In genomic region chr17:50184611-50185398, GRCh38 we compare ENCODE assay signal across 13 cellular contexts. TPM values are rescaled to one million over a fixed set of nuclear protein-coding genes. Genes with fewer than 3 reads are reported as not detected.
A peak's percentile ranks its signal among the peaks of the same experiment; 100 is the strongest.
DNase-seq lines count a peak whose midpoint lies in the region; ATAC-seq and TF ChIP-seq lines count a peak whose summit lies in the region.
"Had no signal": no experiment of that assay in that cellular context is flagged by ENCODE, and none has a peak within 500 bp of the region (broad histone marks: within the 10 kb centered on the region; RNA-seq: fewer than 3 reads in every experiment).

No MANE protein-coding gene starts in this region.

- TF ChIP-seq CTCF in activated CD8-positive, alpha-beta T cell treated with anti-CD3 and anti-CD28 coated beads for 36 hours (IDR thresholded peaks at IDR 0.05), result no peak
- TF ChIP-seq CTCF in cardiac fibroblast (IDR thresholded peaks at IDR 0.05; ENCODE audit: low read depth, low read length) (no peak), mucosa of descending colon (IDR thresholded peaks at IDR 0.05) (no peak)

- peaks cover 3% of the 10 kb centered on the region for H3K4me1 ChIP-seq in mucosa of descending colon (ENCODE audit: low read depth)
- H3K4me1 ChIP-seq: parathyroid adenoma had no signal

- no peak overlapping the region for H3K27ac Mint-ChIP-seq in activated CD8-positive, alpha-beta T cell treated with anti-CD3 and anti-CD28 coated beads for 36 hours
- H3K27ac Mint-ChIP-seq in activated CD8-positive, alpha-beta T cell treated with anti-CD3 and anti-CD28 coated beads, Interleukin-2, amount 10 ng/mL, durations not matched to agents 7 days and 5 days, result no peak overlapping the region

- ATAC-seq in activated CD8-positive, alpha-beta T cell treated with anti-CD3 and anti-CD28 coated beads for 36 hours, result no peak
- no peak for ATAC-seq in activated CD8-positive, alpha-beta T cell treated with anti-CD3 and anti-CD28 coated beads, Interleukin-2, amount 10 ng/mL, durations not matched to agents 7 days and 5 days
- ATAC-seq in mucosa of descending colon (peak; percentile 22), HG03095 (IDR thresholded peaks at IDR 0.05; ENCODE audit: unreplicated experiment) (no peak), HG02938 (IDR thresholded peaks at IDR 0.05; ENCODE audit: unreplicated experiment) (no peak)
- ATAC-seq: T-helper 17 cell had no signal

- H3K9me3 ChIP-seq in mucosa of descending colon, result no peaks in the 10 kb centered on the region

- H3K9me3 Mint-ChIP-seq in activated CD8-positive, alpha-beta T cell treated with anti-CD3 and anti-CD28 coated beads for 36 hours, result no peaks in the 10 kb centered on the region
- no peaks in the 10 kb centered on the region for H3K9me3 Mint-ChIP-seq in activated CD8-positive, alpha-beta T cell treated with anti-CD3 and anti-CD28 coated beads, Interleukin-2, amount 10 ng/mL, durations not matched to agents 7 days and 5 days (ENCODE audit: insufficient read depth)

- H3K36me3 Mint-ChIP-seq in activated CD8-positive, alpha-beta T cell treated with anti-CD3 and anti-CD28 coated beads for 36 hours (ENCODE audit: low read depth), result no peaks in the 10 kb centered on the region
- no peaks in the 10 kb centered on the region for H3K36me3 Mint-ChIP-seq in activated CD8-positive, alpha-beta T cell treated with anti-CD3 and anti-CD28 coated beads, Interleukin-2, amount 10 ng/mL, durations not matched to agents 7 days and 5 days (ENCODE audit: low read depth)

- H3K4me1 Mint-ChIP-seq in activated CD8-positive, alpha-beta T cell treated with anti-CD3 and anti-CD28 coated beads for 36 hours (ENCODE audit: low read depth), result peaks cover 12% of the 10 kb centered on the region
- H3K4me1 Mint-ChIP-seq in activated CD8-positive, alpha-beta T cell treated with anti-CD3 and anti-CD28 coated beads, Interleukin-2, amount 10 ng/mL, durations not matched to agents 7 days and 5 days (ENCODE audit: low read depth), result peaks cover 23% of the 10 kb centered on the region

- intact Hi-C loops in activated CD8-positive, alpha-beta T cell treated with anti-CD3 and anti-CD28 coated beads for 36 hours (cut with micrococcal nuclease), result no loop called here
- intact Hi-C loops in mucosa of descending colon (cut with DNase I, micrococcal nuclease), result no loop called here

- peak; percentile 28 for DNase-seq in activated CD8-positive, alpha-beta T cell treated with anti-CD3 and anti-CD28 coated beads for 36 hours
- DNase-seq in activated CD8-positive, alpha-beta T cell treated with anti-CD3 and anti-CD28 coated beads, Interleukin-2, amount 10 ng/mL, durations not matched to agents 7 days and 5 days, result no peak
- DNase-seq in cardiac fibroblast (ENCODE audit: low read depth in 2 of 2), result peak; percentile 58 to 72
- DNase-seq in mucosa of descending colon, result peak in 1 of 3 donors; percentile 49
- DNase-seq in activated naive CD4-positive, alpha-beta T cell treated with Interleukin-2 at 50 U/mL for 16 hours, result no peak
- no peak for DNase-seq in HT-29 (ENCODE audit: low spot score)
- DNase-seq: glutamatergic neuron, NCI-H187, T-helper 17 cell had no signal

- no peaks in the 10 kb centered on the region for H3K36me3 ChIP-seq in mucosa of descending colon (ENCODE audit: low read depth)

- CTCF ChIA-PET in activated CD8-positive, alpha-beta T cell treated with anti-CD3 and anti-CD28 coated beads for 36 hours (lab: Charles Lee), result no interaction called here
- CTCF ChIA-PET in activated CD8-positive, alpha-beta T cell treated with anti-CD3 and anti-CD28 coated beads, Interleukin-2, amount 10 ng/mL, durations not matched to agents 7 days and 5 days (lab: Charles Lee), result interaction anchor here (0.6 kb wide), 1 partner anchor 15 kb away, joined by 3 read pairs; no protein-coding TSS in a partner anchor

- no peaks in the 10 kb centered on the region for H3K27me3 Mint-ChIP-seq in activated CD8-positive, alpha-beta T cell treated with anti-CD3 and anti-CD28 coated beads for 36 hours
- no peaks in the 10 kb centered on the region for H3K27me3 Mint-ChIP-seq in activated CD8-positive, alpha-beta T cell treated with anti-CD3 and anti-CD28 coated beads, Interleukin-2, amount 10 ng/mL, durations not matched to agents 7 days and 5 days (ENCODE audit: low read depth)
- H3K27me3 Mint-ChIP-seq: T-helper 17 cell had no signal

- H3K4me3 ChIP-seq in cardiac fibroblast (replicated peaks in 1 of 2; ENCODE audit: low read depth in 2 of 2, low read length in 2 of 2) (no peak overlapping the region), mucosa of descending colon (no peak overlapping the region)

- no peak overlapping the region for H3K4me3 Mint-ChIP-seq in activated CD8-positive, alpha-beta T cell treated with anti-CD3 and anti-CD28 coated beads for 36 hours
- H3K4me3 Mint-ChIP-seq in activated CD8-positive, alpha-beta T cell treated with anti-CD3 and anti-CD28 coated beads, Interleukin-2, amount 10 ng/mL, durations not matched to agents 7 days and 5 days, result no peak overlapping the region

- POLR2A ChIA-PET in activated CD8-positive, alpha-beta T cell treated with anti-CD3 and anti-CD28 coated beads for 36 hours (lab: Charles Lee), result no interaction called here
- POLR2A ChIA-PET in activated CD8-positive, alpha-beta T cell treated with anti-CD3 and anti-CD28 coated beads, Interleukin-2, amount 10 ng/mL, durations not matched to agents 7 days and 5 days (lab: Charles Lee), result no interaction called here

RNA-seq across cellular contexts. Expression of gene COL1A1, which starts 16.6 kb away (rescaled TPM):
- 1 to 10 TPM in 1 of 2 experiments, under 1 TPM in 1; 0.92 to 1.0 TPM for total RNA-seq in activated CD8-positive, alpha-beta T cell treated with anti-CD3 and anti-CD28 coated beads for 36 hours
- under 1 TPM; 0.18 to 0.26 TPM for total RNA-seq in activated CD8-positive, alpha-beta T cell treated with anti-CD3 and anti-CD28 coated beads, Interleukin-2, amount 10 ng/mL, durations not matched to agents 7 days and 5 days
- 100 to 1,000 TPM in 2 of 3 donors, 10 to 100 TPM in 1; 53.0 to 248 (median 160) TPM for total RNA-seq in mucosa of descending colon
- 0.38 and 0.83 TPM in 2 replicates for total RNA-seq in HT-29 (2014; rRNA removed; shearing (Covaris generic))

RNA-seq across cellular contexts. Expression of gene SGCA, which starts 19.0 kb away (rescaled TPM):
- total RNA-seq in activated CD8-positive, alpha-beta T cell treated with anti-CD3 and anti-CD28 coated beads for 36 hours, result under 1 TPM in 1 of 2 experiments, not detected in 1; 0.34 TPM
- not detected for total RNA-seq in activated CD8-positive, alpha-beta T cell treated with anti-CD3 and anti-CD28 coated beads, Interleukin-2, amount 10 ng/mL, durations not matched to agents 7 days and 5 days
- 10 to 100 TPM in 1 of 3 donors, 1 to 10 TPM in 1, under 1 TPM in 1; 0.64 to 30.7 (median 6.8) TPM for total RNA-seq in mucosa of descending colon
- total RNA-seq in HT-29 (2014; rRNA removed; shearing (Covaris generic)), result not detected in 2 replicates
- total RNA-seq: A673, T-helper 17 cell had no signal

RNA-seq across cellular contexts. Expression of gene PPP1R9B, which starts 34.3 kb away (rescaled TPM):
- 10 to 100 TPM; 52.4 to 56.4 TPM for total RNA-seq in activated CD8-positive, alpha-beta T cell treated with anti-CD3 and anti-CD28 coated beads for 36 hours
- total RNA-seq in activated CD8-positive, alpha-beta T cell treated with anti-CD3 and anti-CD28 coated beads, Interleukin-2, amount 10 ng/mL, durations not matched to agents 7 days and 5 days, result 100 to 1,000 TPM; 113 to 115 TPM
- total RNA-seq in mucosa of descending colon, result 10 to 100 TPM; 27.3 to 47.5 (median 33.1) TPM
- 38.7 and 54.6 TPM in 2 replicates for total RNA-seq in HT-29 (2014; rRNA removed; shearing (Covaris generic))

RNA-seq across cellular contexts. Expression of gene SAMD14, which starts 54.8 kb away (rescaled TPM):
- total RNA-seq in activated CD8-positive, alpha-beta T cell treated with anti-CD3 and anti-CD28 coated beads for 36 hours, result 1 to 10 TPM in 1 of 2 experiments, under 1 TPM in 1; 0.47 to 1.3 TPM
- total RNA-seq in activated CD8-positive, alpha-beta T cell treated with anti-CD3 and anti-CD28 coated beads, Interleukin-2, amount 10 ng/mL, durations not matched to agents 7 days and 5 days, result under 1 TPM; 0.50 to 0.55 TPM
- total RNA-seq in mucosa of descending colon, result 1 to 10 TPM in 2 of 3 donors, under 1 TPM in 1; 0.52 to 2.6 (median 1.2) TPM
- 1.9 and 3.4 TPM in 2 replicates for total RNA-seq in HT-29 (2014; rRNA removed; shearing (Covaris generic))

Comparison
In these comparisons a context has a peak if more than half of its experiments do, and no peak if none do; other contexts are left out.
1. DNase-seq: peak in activated CD8-positive, alpha-beta T cell treated with anti-CD3 and anti-CD28 coated beads for 36 hours (single experiment) and cardiac fibroblast (2 of 2); none in activated CD8-positive, alpha-beta T cell treated with anti-CD3 and anti-CD28 coated beads, Interleukin-2, amount 10 ng/mL, durations not matched to agents 7 days and 5 days (single experiment), activated naive CD4-positive, alpha-beta T cell treated with Interleukin-2 at 50 U/mL for 16 hours (single experiment) and HT-29 (single experiment).
2. RNA of gene COL1A1, which starts 16.6 kb away (total RNA-seq): 53.0 to 248 TPM in mucosa of descending colon; 0.92 to 1.0 TPM in activated CD8-positive, alpha-beta T cell treated with anti-CD3 and anti-CD28 coated beads for 36 hours, 0.38 to 0.83 TPM in HT-29 and 0.18 to 0.26 TPM in activated CD8-positive, alpha-beta T cell treated with anti-CD3 and anti-CD28 coated beads, Interleukin-2, amount 10 ng/mL, durations not matched to agents 7 days and 5 days; every median in the first group is over 10 times any median in the second.